Comparison of ENCODE assay signal across 15 cellular contexts in genomic region chr6:122454673-122455072, GRCh38.
"Had no signal": no experiment of that assay in that cellular context is flagged by ENCODE, and none has a peak within 500 bp of the region (broad histone marks: within the 10 kb centered on the region; RNA-seq: fewer than 3 reads in every experiment).

No MANE protein-coding gene starts in this region.

- H3K27ac Mint-ChIP-seq: neural progenitor cell had no signal

- H3K27ac ChIP-seq: body of pancreas, epithelial cell of prostate, heart left ventricle, neural progenitor cell, psoas muscle, stomach, testis, upper lobe of right lung had no signal

- H3K27me3 ChIP-seq: body of pancreas, heart left ventricle, neural progenitor cell, stomach, testis, upper lobe of right lung had no signal

- H3K9me3 ChIP-seq: body of pancreas, heart left ventricle, psoas muscle, stomach, testis, upper lobe of right lung had no signal

- ATAC-seq: body of pancreas, heart left ventricle, psoas muscle, sciatic nerve, upper lobe of right lung had no signal

- H3K9me3 Mint-ChIP-seq: immature natural killer cell, neural progenitor cell had no signal

- DNase-seq: activated naive CD4-positive, alpha-beta T cell treated with Interleukin-2 at 50 U/mL for 16 hours; amygdala; body of pancreas; cortex of kidney; effector memory CD4-positive, alpha-beta T cell; heart left ventricle; immature natural killer cell; psoas muscle; stomach; T-helper 9 cell; testis; upper lobe of right lung had no signal

- H3K4me3 Mint-ChIP-seq: immature natural killer cell, neural progenitor cell had no signal
